33 cellular contexts compared by ENCODE assay signal in the genomic region with DNA sequence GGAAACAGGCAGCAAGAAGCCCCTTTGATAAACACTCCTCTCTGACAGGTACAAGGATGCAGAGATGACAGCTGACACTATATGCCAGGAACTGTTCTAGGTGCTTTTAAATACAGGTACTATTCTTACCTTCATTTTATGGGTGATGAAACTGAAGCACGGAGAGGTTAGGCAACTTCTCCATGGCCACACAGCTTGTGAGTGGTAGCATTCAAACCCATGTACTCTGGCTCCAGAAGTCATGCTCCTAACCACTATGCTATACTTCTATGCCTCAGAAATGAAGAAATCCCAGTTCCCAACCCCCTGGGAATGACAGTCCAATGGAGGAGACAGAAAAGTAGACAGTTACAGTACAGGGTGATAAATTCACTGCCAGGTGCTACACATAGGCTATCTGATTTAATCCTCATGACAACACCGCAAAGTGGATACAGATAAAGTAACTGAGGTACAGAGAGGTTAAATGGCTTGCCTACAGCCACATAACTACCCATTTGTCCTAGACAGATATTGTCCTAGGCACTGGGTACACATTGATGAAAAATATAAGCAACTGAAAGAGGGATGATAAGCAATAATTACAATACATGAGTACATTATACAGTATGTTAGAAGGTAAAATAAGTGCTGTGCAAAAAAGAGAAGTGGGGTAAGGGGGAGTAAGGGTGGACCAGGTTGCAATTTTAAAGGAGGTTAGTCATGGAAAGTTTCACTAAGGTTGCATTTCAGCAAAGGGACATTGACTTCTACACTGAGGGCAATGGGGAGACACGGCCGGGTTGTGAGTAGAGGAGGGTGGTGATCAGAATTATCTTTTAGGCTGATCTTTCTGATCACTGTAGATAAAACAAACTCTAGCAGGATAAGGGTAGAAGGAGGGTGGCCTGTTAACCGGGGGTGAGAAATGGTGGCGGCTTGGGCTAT. TPM values are rescaled to one million over a fixed set of nuclear protein-coding genes. Genes with fewer than 3 reads are reported as not detected.
A peak's percentile ranks its signal among the peaks of the same experiment; 100 is the strongest.
DNase-seq lines count a peak whose midpoint lies in the region; ATAC-seq, FAIRE-seq and TF ChIP-seq lines count a peak whose summit lies in the region.
"Had no signal": no experiment of that assay in that cellular context is flagged by ENCODE, and none has a peak within 500 bp of the region (broad histone marks: within the 10 kb centered on the region; RNA-seq: fewer than 3 reads in every experiment).

No MANE protein-coding gene starts in this region.

- no peak overlapping the region for H3K4me2 ChIP-seq in A549
- H3K4me2 ChIP-seq: GM23338, SK-N-SH had no signal

- TF ChIP-seq CTCF in A549 (IDR thresholded peaks at IDR 0.05): no peak
- no peak for TF ChIP-seq CTCF in NB4 (IDR thresholded peaks at IDR 0.05; ENCODE audit: low read depth, low read length)
- no peak for TF ChIP-seq CTCF in brain (conservative IDR thresholded peaks at IDR 0.05)

- no peak for ATAC-seq in A549
- no peak for ATAC-seq in activated T-helper 17 cell treated with anti-CD3 and anti-CD28 coated beads, Interleukin-2, amount 50 U/mL, for 72 hours (replicated peaks)
- no peak for ATAC-seq in stimulated activated effector memory CD8-positive, alpha-beta T cell treated with anti-CD3 and anti-CD28 coated beads, Interleukin-12 subunit alpha, Interleukin-12 subunit beta, amount 100 ng/mL, for 72 hours
- ATAC-seq: GM23338; left ventricle myocardium superior; naive thymus-derived CD8-positive, alpha-beta T cell had no signal

- no peaks in the 10 kb centered on the region for H3K36me3 Mint-ChIP-seq in brain
- no peaks in the 10 kb centered on the region for H3K36me3 Mint-ChIP-seq in activated T-helper 17 cell treated with anti-CD3 and anti-CD28 coated beads, Interleukin-2, amount 50 U/mL, for 72 hours (ENCODE audit: low read depth)
- H3K36me3 Mint-ChIP-seq in stimulated activated effector memory CD8-positive, alpha-beta T cell treated with anti-CD3 and anti-CD28 coated beads, Interleukin-12 subunit alpha, Interleukin-12 subunit beta, amount 100 ng/mL, for 72 hours: peaks cover 22% of the 10 kb centered on the region
- H3K36me3 Mint-ChIP-seq: CD4-positive, CD25-positive, alpha-beta regulatory T cell; mesothelial cell of epicardium; naive thymus-derived CD8-positive, alpha-beta T cell had no signal

- CTCF ChIA-PET in A549 (lab: Yijun Ruan, JAX): no interaction called here

- TF ChIP-seq EP300 in A549 (IDR thresholded peaks at IDR 0.05): no peak

- no peak for TF ChIP-seq POLR2A in A549 (IDR thresholded peaks at IDR 0.05; ENCODE audit: low read length)
- no peak for TF ChIP-seq POLR2A in NB4 (IDR thresholded peaks at IDR 0.05; ENCODE audit: extremely low read depth, insufficient read length)

- POLR2A ChIA-PET in A549 (lab: Yijun Ruan, JAX): no interaction called here

- peaks cover 25% of the 10 kb centered on the region for H3K4me1 ChIP-seq in A549

- peak overlapping the region; percentile 17 to 54 (median 30) for H3K4me3 Mint-ChIP-seq in brain
- no peak overlapping the region for H3K4me3 Mint-ChIP-seq in activated T-helper 17 cell treated with anti-CD3 and anti-CD28 coated beads, Interleukin-2, amount 50 U/mL, for 72 hours
- H3K4me3 Mint-ChIP-seq in stimulated activated effector memory CD8-positive, alpha-beta T cell treated with anti-CD3 and anti-CD28 coated beads, Interleukin-12 subunit alpha, Interleukin-12 subunit beta, amount 100 ng/mL, for 72 hours: no peak overlapping the region
- H3K4me3 Mint-ChIP-seq: GM23338, mesothelial cell of epicardium had no signal

- H3K27me3 Mint-ChIP-seq in brain: no peaks in the 10 kb centered on the region
- H3K27me3 Mint-ChIP-seq in activated T-helper 17 cell treated with anti-CD3 and anti-CD28 coated beads, Interleukin-2, amount 50 U/mL, for 72 hours: no peaks in the 10 kb centered on the region
- H3K27me3 Mint-ChIP-seq: naive thymus-derived CD8-positive, alpha-beta T cell had no signal

- peak overlapping the region in 2 of 5 experiments; percentile 12 to 32 for H3K27ac Mint-ChIP-seq in brain
- no peak overlapping the region for H3K27ac Mint-ChIP-seq in activated T-helper 17 cell treated with anti-CD3 and anti-CD28 coated beads, Interleukin-2, amount 50 U/mL, for 72 hours
- H3K27ac Mint-ChIP-seq in stimulated activated effector memory CD8-positive, alpha-beta T cell treated with anti-CD3 and anti-CD28 coated beads, Interleukin-12 subunit alpha, Interleukin-12 subunit beta, amount 100 ng/mL, for 72 hours: no peak overlapping the region
- H3K27ac Mint-ChIP-seq: mesothelial cell of epicardium had no signal

- H3K4me1 Mint-ChIP-seq in brain: peaks cover 10% of the 10 kb centered on the region
- peaks cover 7% of the 10 kb centered on the region for H3K4me1 Mint-ChIP-seq in activated T-helper 17 cell treated with anti-CD3 and anti-CD28 coated beads, Interleukin-2, amount 50 U/mL, for 72 hours
- H3K4me1 Mint-ChIP-seq in stimulated activated effector memory CD8-positive, alpha-beta T cell treated with anti-CD3 and anti-CD28 coated beads, Interleukin-12 subunit alpha, Interleukin-12 subunit beta, amount 100 ng/mL, for 72 hours: peaks cover 8% of the 10 kb centered on the region

- H3K27ac ChIP-seq in A549: peak overlapping the region; percentile 38 to 41; a peak in 3 of 6 replicates
- H3K27ac ChIP-seq: 22Rv1, skin epidermis, tibial artery had no signal

- no peaks in the 10 kb centered on the region for H3K9me3 ChIP-seq in A549
- H3K9me3 ChIP-seq: SK-N-SH, tibial artery had no signal

- FAIRE-seq in A549 (lab: Jason Lieb, UNC): no peak
- FAIRE-seq: bronchial epithelial cell, colon had no signal

- H3K9me3 Mint-ChIP-seq in brain: peaks cover 0 to 13% (median 0%) of the 10 kb centered on the region in 5 experiments
- H3K9me3 Mint-ChIP-seq in activated T-helper 17 cell treated with anti-CD3 and anti-CD28 coated beads, Interleukin-2, amount 50 U/mL, for 72 hours: no peaks in the 10 kb centered on the region
- no peaks in the 10 kb centered on the region for H3K9me3 Mint-ChIP-seq in stimulated activated effector memory CD8-positive, alpha-beta T cell treated with anti-CD3 and anti-CD28 coated beads, Interleukin-12 subunit alpha, Interleukin-12 subunit beta, amount 100 ng/mL, for 72 hours
- H3K9me3 Mint-ChIP-seq: CD4-positive, CD25-positive, alpha-beta regulatory T cell; GM23338; naive thymus-derived CD8-positive, alpha-beta T cell had no signal

- no peak for TF ChIP-seq RAD21 in A549 (conservative IDR thresholded peaks at IDR 0.05 in 1 of 2, IDR thresholded peaks at IDR 0.05 in 1 of 2)

- peak; percentile 30 for DNase-seq in DMS53 (lab: John Stamatoyannopoulos, UW)
- no peak for DNase-seq in DMS53 treated with DMSO at 0.1 percent for 48 hours (lab: John Stamatoyannopoulos, UW; ENCODE audit: unreplicated experiment)
- DNase-seq in A549 (ENCODE audit: low read depth in 1 of 2, low spot score in 1 of 2): no peak
- peak; percentile 33 for DNase-seq in NB4 (ENCODE audit: low read depth)
- DNase-seq in NCI-H446 treated with DMSO at 0.1 percent for 48 hours (lab: John Stamatoyannopoulos, UW): no peak
- no peak for DNase-seq in stimulated activated effector memory CD8-positive, alpha-beta T cell treated with anti-CD3 and anti-CD28 coated beads, Interleukin-12 subunit alpha, Interleukin-12 subunit beta, amount 100 ng/mL, for 72 hours (ENCODE audit: low spot score in 2 of 2)
- DNase-seq: activated CD4-positive, alpha-beta T cell treated with anti-CD3 and anti-CD28 coated beads, Interleukin-2, amount 50 U/mL, for 48 hours; activated CD4-positive, CD25-positive, alpha-beta regulatory T cell; activated CD8-positive, alpha-beta memory T cell treated with anti-CD3 and anti-CD28 coated beads, Interleukin-2, amount 50 U/mL, for 48 hours; activated gamma-delta T cell; amygdala; CD4-positive, CD25-positive, alpha-beta regulatory T cell; DMS 273 treated with DMSO at 0.1 percent for 48 hours; effector CD8-positive, alpha-beta T cell; glutamatergic neuron; IMR-90; islet precursor cell; left ventricle myocardium superior; naive thymus-derived CD8-positive, alpha-beta T cell; NCI-H1417 treated with DMSO at 0.1 percent for 48 hours; NCI-H2081; NCI-H345; NCI-H82; SK-N-SH; tibial artery had no signal

- WGBS in A549 (ENCODE audit: missing lambda C conversion rate): 89% methylated on average over 6 of the region's 6 CpGs

- H3K4me3 ChIP-seq in A549 (no peak overlapping the region), NB4 (ENCODE audit: low read depth, low read length) (no peak overlapping the region)
- H3K4me3 ChIP-seq: GM23338, skin epidermis, tibial artery had no signal

RNA-seq across cellular contexts. Expression of a gene that starts 1.6 kb away (rescaled TPM):
- polyA plus RNA-seq in A549 (2011; rRNA removed) (6.4 and 6.9 TPM in 2 replicates), A549 (2017; fragmentation: RNase III; extraction: RNeasy Plus Mini Kit Qiagen cat#74134 plus additional on column Dnase treatment) (4.3 to 6.1 TPM (median 4.7 TPM) in 3 replicates), brain (ENCODE audit: insufficient read depth, low read depth, low replicate concordance) (7.3 TPM)
- 1.4 and 1.7 TPM in 2 replicates for polyA plus RNA-seq in A549 (2012; cell fraction: cytosol; rRNA removed)
- polyA plus RNA-seq in A549 (2012; cell fraction: nucleus; rRNA removed): 0.62 and 0.71 TPM in 2 replicates
- 2.9 and 4.5 TPM in 2 replicates for polyA minus RNA-seq in A549 (2011; rRNA and poly(A)+ RNA removed)
- total RNA-seq in activated T-helper 17 cell treated with anti-CD3 and anti-CD28 coated beads, Interleukin-2, amount 50 U/mL, for 72 hours: 1 to 10 TPM; 5.6 to 7.9 TPM

RNA-seq across cellular contexts. Expression of a gene that starts 2.5 kb away (rescaled TPM):
- 159 and 190 TPM in 2 replicates for polyA plus RNA-seq in A549 (2011; rRNA removed)
- 69.8 and 74.5 TPM in 2 replicates for polyA plus RNA-seq in A549 (2012; cell fraction: cytosol; rRNA removed)
- polyA plus RNA-seq in A549 (2012; cell fraction: nucleus; rRNA removed): 17.1 and 30.8 TPM in 2 replicates
- 63.5 to 73.0 TPM (median 66.5 TPM) in 3 replicates for polyA plus RNA-seq in A549 (2017; fragmentation: RNase III; extraction: RNeasy Plus Mini Kit Qiagen cat#74134 plus additional on column Dnase treatment)
- 41.3 and 45.5 TPM in 2 replicates for polyA minus RNA-seq in A549 (2011; rRNA and poly(A)+ RNA removed)
- 150 TPM for polyA plus RNA-seq in brain (ENCODE audit: insufficient read depth, low read depth, low replicate concordance)
- total RNA-seq in activated T-helper 17 cell treated with anti-CD3 and anti-CD28 coated beads, Interleukin-2, amount 50 U/mL, for 72 hours: 10 to 100 TPM; 72.1 to 73.8 TPM

RNA-seq across cellular contexts. Expression of a gene that starts 46.8 kb away (rescaled TPM):
- 16.7 and 16.9 TPM in 2 replicates for polyA plus RNA-seq in A549 (2011; rRNA removed)
- polyA plus RNA-seq in A549 (2012; cell fraction: cytosol; rRNA removed): 9.3 and 10.8 TPM in 2 replicates
- polyA plus RNA-seq in A549 (2012; cell fraction: nucleus; rRNA removed): 3.9 and 6.1 TPM in 2 replicates
- 12.8 to 15.1 TPM (median 14.4 TPM) in 3 replicates for polyA plus RNA-seq in A549 (2017; fragmentation: RNase III; extraction: RNeasy Plus Mini Kit Qiagen cat#74134 plus additional on column Dnase treatment)
- 2.7 and 3.2 TPM in 2 replicates for polyA minus RNA-seq in A549 (2011; rRNA and poly(A)+ RNA removed)
- 22.3 TPM for polyA plus RNA-seq in brain (ENCODE audit: insufficient read depth, low read depth, low replicate concordance)
- 1 to 10 TPM; 3.2 to 7.1 TPM for total RNA-seq in activated T-helper 17 cell treated with anti-CD3 and anti-CD28 coated beads, Interleukin-2, amount 50 U/mL, for 72 hours

RNA-seq across cellular contexts. Expression of a gene that starts 46.8 kb away (rescaled TPM):
- 31.9 and 38.0 TPM in 2 replicates for polyA plus RNA-seq in A549 (2011; rRNA removed)
- polyA plus RNA-seq in A549 (2012; cell fraction: cytosol; rRNA removed): 3.5 and 4.3 TPM in 2 replicates
- 5.7 and 5.8 TPM in 2 replicates for polyA plus RNA-seq in A549 (2012; cell fraction: nucleus; rRNA removed)
- 12.2 to 13.9 TPM (median 12.3 TPM) in 3 replicates for polyA plus RNA-seq in A549 (2017; fragmentation: RNase III; extraction: RNeasy Plus Mini Kit Qiagen cat#74134 plus additional on column Dnase treatment)
- 6.1 and 7.2 TPM in 2 replicates for polyA minus RNA-seq in A549 (2011; rRNA and poly(A)+ RNA removed)
- polyA plus RNA-seq in brain (ENCODE audit: insufficient read depth, low read depth, low replicate concordance): 12.7 TPM
- total RNA-seq in activated T-helper 17 cell treated with anti-CD3 and anti-CD28 coated beads, Interleukin-2, amount 50 U/mL, for 72 hours: 10 to 100 TPM; 18.3 to 19.8 TPM

RNA-seq across cellular contexts. Expression of a gene that starts 47.1 kb away (rescaled TPM):
- polyA plus RNA-seq in A549 (2011; rRNA removed) (37.3 and 42.0 TPM in 2 replicates), A549 (2017; fragmentation: RNase III; extraction: RNeasy Plus Mini Kit Qiagen cat#74134 plus additional on column Dnase treatment) (42.9 to 44.1 TPM (median 43.3 TPM) in 3 replicates), brain (ENCODE audit: insufficient read depth, low read depth, low replicate concordance) (9.4 TPM)
- 20.7 and 23.5 TPM in 2 replicates for polyA plus RNA-seq in A549 (2012; cell fraction: cytosol; rRNA removed)
- 6.3 and 9.1 TPM in 2 replicates for polyA plus RNA-seq in A549 (2012; cell fraction: nucleus; rRNA removed)
- 23.3 and 26.3 TPM in 2 replicates for polyA minus RNA-seq in A549 (2011; rRNA and poly(A)+ RNA removed)
- total RNA-seq in activated T-helper 17 cell treated with anti-CD3 and anti-CD28 coated beads, Interleukin-2, amount 50 U/mL, for 72 hours: 10 to 100 TPM; 29.1 to 48.7 TPM

Comparison
In these comparisons a context has a peak if more than half of its experiments do, and no peak if none do; other contexts are left out.
1. DNase-seq: peak in DMS53 (single experiment) and NB4 (single experiment); none in DMS53 treated with DMSO at 0.1 percent for 48 hours (single experiment), A549 (0 of 2), NCI-H446 treated with DMSO at 0.1 percent for 48 hours (single experiment) and stimulated activated effector memory CD8-positive, alpha-beta T cell treated with anti-CD3 and anti-CD28 coated beads, Interleukin-12 subunit alpha, Interleukin-12 subunit beta, amount 100 ng/mL, for 72 hours (0 of 2).
2. H3K4me3 Mint-ChIP-seq: peak in brain (5 of 5); none in activated T-helper 17 cell treated with anti-CD3 and anti-CD28 coated beads, Interleukin-2, amount 50 U/mL, for 72 hours (single experiment) and stimulated activated effector memory CD8-positive, alpha-beta T cell treated with anti-CD3 and anti-CD28 coated beads, Interleukin-12 subunit alpha, Interleukin-12 subunit beta, amount 100 ng/mL, for 72 hours (single experiment).